11 cellular contexts compared by ENCODE assay signal in genomic region chr10:119211176-119211575, GRCh38. TPM values are rescaled to one million over a fixed set of nuclear protein-coding genes. Genes with fewer than 3 reads are reported as not detected.
DNase-seq lines count a peak whose midpoint lies in the region; ATAC-seq, FAIRE-seq and TF ChIP-seq lines count a peak whose summit lies in the region.
"Had no signal": no experiment of that assay in that cellular context is flagged by ENCODE, and none has a peak within 500 bp of the region (broad histone marks: within the 10 kb centered on the region; RNA-seq: fewer than 3 reads in every experiment).

No MANE protein-coding gene starts in this region.

- no peaks in the 10 kb centered on the region for H3K9me3 Mint-ChIP-seq in activated naive CD4-positive, alpha-beta T cell treated with anti-CD3 and anti-CD28 coated beads, Interleukin-2, amount 10 ng/mL, durations not matched to agents 7 days and 5 days
- H3K9me3 Mint-ChIP-seq in astrocyte (ENCODE audit: unreplicated experiment): no peaks in the 10 kb centered on the region
- no peaks in the 10 kb centered on the region for H3K9me3 Mint-ChIP-seq in type B pancreatic cell

- no peaks in the 10 kb centered on the region for H4K20me1 ChIP-seq in astrocyte (ENCODE audit: insufficient read depth, low read length)

- no peak overlapping the region for H2AFZ ChIP-seq in astrocyte (ENCODE audit: low read depth, low read length)

- peaks cover 70% of the 10 kb centered on the region for H3K4me1 Mint-ChIP-seq in activated naive CD4-positive, alpha-beta T cell treated with anti-CD3 and anti-CD28 coated beads, Interleukin-2, amount 10 ng/mL, durations not matched to agents 7 days and 5 days
- H3K4me1 Mint-ChIP-seq in astrocyte (ENCODE audit: low read depth, unreplicated experiment) (peaks cover 30% of the 10 kb centered on the region), type B pancreatic cell (ENCODE audit: unreplicated experiment) (peaks cover 53% of the 10 kb centered on the region)

- peaks cover 14% of the 10 kb centered on the region for H3K36me3 Mint-ChIP-seq in activated naive CD4-positive, alpha-beta T cell treated with anti-CD3 and anti-CD28 coated beads, Interleukin-2, amount 10 ng/mL, durations not matched to agents 7 days and 5 days
- H3K36me3 Mint-ChIP-seq in astrocyte (ENCODE audit: low read depth, unreplicated experiment) (peaks cover 2% of the 10 kb centered on the region), type B pancreatic cell (no peaks in the 10 kb centered on the region)

- peak overlapping the region; percentile 64 for H3K9ac ChIP-seq in astrocyte (ENCODE audit: low read length)

- H3K27me3 ChIP-seq in astrocyte (ENCODE audit: insufficient read depth, low read length): no peaks in the 10 kb centered on the region
- H3K27me3 ChIP-seq: cardiac muscle cell had no signal

- FAIRE-seq in astrocyte (lab: Jason Lieb, UNC): no peak

- H3K79me2 ChIP-seq in astrocyte (ENCODE audit: insufficient read depth, low read length): peaks cover 57% of the 10 kb centered on the region

- peak overlapping the region; percentile 70 for H3K27ac ChIP-seq in astrocyte (ENCODE audit: low read depth, low read length)

- no peaks in the 10 kb centered on the region for H3K9me3 ChIP-seq in astrocyte (ENCODE audit: insufficient read depth, low read depth, low read length)

- no peak for TF ChIP-seq CTCF in astrocyte (IDR thresholded peaks at IDR 0.05; ENCODE audit: insufficient read depth, low read depth, low read length)
- TF ChIP-seq CTCF in type B pancreatic cell (conservative IDR thresholded peaks at IDR 0.05): no peak

- peak overlapping the region; percentile 61 for H3K4me2 ChIP-seq in astrocyte (ENCODE audit: low read length)

- ATAC-seq in HG03442 (IDR thresholded peaks at IDR 0.05; ENCODE audit: unreplicated experiment): no peak

- peak overlapping the region; percentile 97 for H3K27ac Mint-ChIP-seq in activated naive CD4-positive, alpha-beta T cell treated with anti-CD3 and anti-CD28 coated beads, Interleukin-2, amount 10 ng/mL, durations not matched to agents 7 days and 5 days
- H3K27ac Mint-ChIP-seq in astrocyte (ENCODE audit: unreplicated experiment) (peak overlapping the region; percentile 64), type B pancreatic cell (peak overlapping the region; percentile 82)

- no peaks in the 10 kb centered on the region for H3K27me3 Mint-ChIP-seq in activated naive CD4-positive, alpha-beta T cell treated with anti-CD3 and anti-CD28 coated beads, Interleukin-2, amount 10 ng/mL, durations not matched to agents 7 days and 5 days
- H3K27me3 Mint-ChIP-seq in astrocyte (ENCODE audit: low read depth, unreplicated experiment): no peaks in the 10 kb centered on the region
- H3K27me3 Mint-ChIP-seq in type B pancreatic cell: peaks cover 12% of the 10 kb centered on the region

- no peak for DNase-seq in activated naive CD4-positive, alpha-beta T cell treated with anti-CD3 and anti-CD28 coated beads, Interleukin-2, amount 10 ng/mL, durations not matched to agents 7 days and 5 days
- DNase-seq in activated naive CD4-positive, alpha-beta T cell treated with anti-CD3 and anti-CD28 coated beads, Interleukin-2, amount 50 U/mL, for 16 hours: no peak
- DNase-seq in astrocyte (ENCODE audit: low read depth) (peak; percentile 73), lung microvascular endothelial cell (ENCODE audit: low read depth in 2 of 2) (peak; percentile 26 to 57), type B pancreatic cell (ENCODE audit: extremely low spot score, unreplicated experiment) (no peak), NCI-H524 (lab: John Stamatoyannopoulos, UW) (no peak)
- no peak for DNase-seq in stimulated activated CD4-positive, alpha-beta T cell treated with anti-CD3 and anti-CD28 coated beads, Interleukin-15, amount 100 ng/mL, for 24 hours
- DNase-seq: C1 segment of cervical spinal cord, NCI-H1436 treated with DMSO at 0.1 percent for 48 hours had no signal

- peaks cover 40% of the 10 kb centered on the region for H3K4me1 ChIP-seq in astrocyte (ENCODE audit: insufficient read depth, low read length)

- peak overlapping the region; percentile 66 for H3K4me3 Mint-ChIP-seq in activated naive CD4-positive, alpha-beta T cell treated with anti-CD3 and anti-CD28 coated beads, Interleukin-2, amount 10 ng/mL, durations not matched to agents 7 days and 5 days
- no peak overlapping the region for H3K4me3 Mint-ChIP-seq in astrocyte (ENCODE audit: unreplicated experiment)
- peak overlapping the region; percentile 68 for H3K4me3 Mint-ChIP-seq in type B pancreatic cell

- no peak overlapping the region for H3K4me3 ChIP-seq in astrocyte (ENCODE audit: insufficient read depth, low read depth, low read length)
- H3K4me3 ChIP-seq: cardiac muscle cell had no signal

- H3K36me3 ChIP-seq in astrocyte (ENCODE audit: insufficient read depth, low read length): no peaks in the 10 kb centered on the region
- H3K36me3 ChIP-seq: cardiac muscle cell had no signal

- CTCF ChIA-PET in activated naive CD4-positive, alpha-beta T cell treated with anti-CD3 and anti-CD28 coated beads, Interleukin-2, amount 10 ng/mL, durations not matched to agents 7 days and 5 days (lab: Charles Lee): interaction anchor here (1.1 to 1.6 kb wide), 6 partner anchors 11 to 206 kb away, joined by 3 to 7 read pairs (median 4); no protein-coding TSS in a partner anchor

RNA-seq across cellular contexts. Expression of gene GRK5, which starts 3.8 kb away (rescaled TPM):
- total RNA-seq in astrocyte: 6.8 and 8.5 TPM in 2 replicates
- 27.2 and 33.7 TPM in 2 replicates for total RNA-seq in lung microvascular endothelial cell
- total RNA-seq in type B pancreatic cell (ENCODE audit: low replicate concordance): 10.8 and 24.8 TPM in 2 replicates

RNA-seq across cellular contexts. Expression of gene PRDX3, which starts 32.6 kb away (rescaled TPM):
- total RNA-seq in astrocyte (118 and 127 TPM in 2 replicates), lung microvascular endothelial cell (162 and 171 TPM in 2 replicates), type B pancreatic cell (ENCODE audit: low replicate concordance) (95.0 and 126 TPM in 2 replicates)

RNA-seq across cellular contexts. Expression of gene SFXN4, which starts 45.7 kb away (rescaled TPM):
- total RNA-seq in astrocyte (16.7 and 16.9 TPM in 2 replicates), lung microvascular endothelial cell (9.2 and 10.1 TPM in 2 replicates), type B pancreatic cell (ENCODE audit: low replicate concordance) (26.8 and 40.8 TPM in 2 replicates)

Comparison
In these comparisons a context has a peak if more than half of its experiments do, and no peak if none do; other contexts are left out.
1. DNase-seq: peak in astrocyte (single experiment) and lung microvascular endothelial cell (2 of 2); none in activated naive CD4-positive, alpha-beta T cell treated with anti-CD3 and anti-CD28 coated beads, Interleukin-2, amount 10 ng/mL, durations not matched to agents 7 days and 5 days (single experiment), activated naive CD4-positive, alpha-beta T cell treated with anti-CD3 and anti-CD28 coated beads, Interleukin-2, amount 50 U/mL, for 16 hours (single experiment), type B pancreatic cell (single experiment), NCI-H524 (0 of 2) and stimulated activated CD4-positive, alpha-beta T cell treated with anti-CD3 and anti-CD28 coated beads, Interleukin-15, amount 100 ng/mL, for 24 hours (single experiment).
2. Peak in every context shown above with its lines, with median percentiles within 50 percentile points of each other: H3K27ac Mint-ChIP-seq.